Comparison of ENCODE assay signal across 8 cellular contexts in the genomic region with DNA sequence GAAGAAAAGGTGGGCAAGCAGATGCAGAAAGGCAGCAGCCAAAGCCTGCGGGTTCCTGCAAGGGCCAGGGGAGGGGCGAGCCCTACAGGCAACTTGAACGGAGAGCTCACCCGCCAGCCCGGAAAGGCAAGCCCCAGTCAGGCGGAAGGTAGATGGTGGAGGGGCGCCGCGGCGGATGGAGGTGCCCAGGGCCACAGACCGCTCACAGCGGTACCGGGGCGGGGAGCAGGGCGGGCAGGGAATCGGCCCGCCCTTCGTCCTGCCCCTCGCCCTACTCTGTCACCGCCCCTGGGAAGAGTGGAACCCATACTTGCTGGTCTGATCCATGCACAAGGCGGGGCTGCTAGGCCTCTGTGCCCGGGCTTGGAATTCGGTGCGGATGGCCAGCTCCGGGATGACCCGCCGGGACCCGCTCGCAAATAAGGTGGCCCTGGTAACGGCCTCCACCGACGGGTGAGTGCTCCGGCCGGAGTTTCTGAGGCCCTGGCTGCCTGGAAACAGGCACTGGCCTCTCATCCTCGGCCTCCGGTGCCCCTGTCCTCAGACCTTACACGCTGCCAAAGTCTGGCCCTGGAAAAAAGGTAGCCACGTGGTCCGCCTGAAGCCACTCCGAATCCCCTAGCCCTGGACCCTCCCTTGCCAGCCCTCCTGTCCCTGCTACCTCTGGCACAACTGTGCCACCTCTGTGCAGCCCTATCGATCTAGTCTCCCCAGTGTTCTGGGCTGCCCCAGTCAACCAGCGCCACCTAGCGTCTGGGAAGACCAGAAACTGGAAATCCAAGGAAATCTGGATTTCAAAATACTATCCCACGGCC. TPM values are rescaled to one million over a fixed set of nuclear protein-coding genes. Genes with fewer than 3 reads are reported as not detected.
DNase-seq lines count a peak whose midpoint lies in the region; ATAC-seq and TF ChIP-seq lines count a peak whose summit lies in the region.

DHRS4 (plus strand) TSS at position 307 of the 815 bp plus-strand sequence; CDS start at position 326, 19 bp downstream.

- CTCF ChIA-PET in CD4-positive, alpha-beta memory T cell (lab: Charles Lee; ENCODE audit: partially characterized antibody), result interaction anchor here (0.8 to 2.6 kb wide), 11 partner anchors 16 to 386 kb away, joined by 3 to 20 read pairs (median 4); no protein-coding TSS in a partner anchor
- CTCF ChIA-PET in activated CD4-positive, alpha-beta memory T cell treated with anti-CD3 and anti-CD28 coated beads, Interleukin-2, amount 10 ng/mL, durations not matched to agents 7 days and 5 days (lab: Charles Lee), result interaction anchor here (0.6 to 1.7 kb wide), 8 partner anchors 11 to 712 kb away, joined by 3 to 5 read pairs (median 4); partner anchors contain the start of genes CARMIL3 and DCAF11

- peaks cover 0 to 6% (median 2%) of the 10 kb centered on the region in 8 donors for H3K9me3 Mint-ChIP-seq in CD4-positive, alpha-beta memory T cell
- H3K9me3 Mint-ChIP-seq in activated CD4-positive, alpha-beta memory T cell treated with anti-CD3 and anti-CD28 coated beads, Interleukin-2, amount 10 ng/mL, durations not matched to agents 7 days and 5 days, result peaks cover 16% of the 10 kb centered on the region

- peak within 1 kb of the TSS; percentile 95 to 100 (median 98) for H3K4me3 Mint-ChIP-seq in CD4-positive, alpha-beta memory T cell
- H3K4me3 Mint-ChIP-seq in activated CD4-positive, alpha-beta memory T cell treated with anti-CD3 and anti-CD28 coated beads, Interleukin-2, amount 10 ng/mL, durations not matched to agents 7 days and 5 days, result peak within 1 kb of the TSS; percentile 89

- DNase-seq in CD4-positive, alpha-beta memory T cell, result peak; percentile 74 to 85 (median 83)
- peak; percentile 88 for DNase-seq in HK-2 (ENCODE audit: unreplicated experiment)
- peak; percentile 86 for DNase-seq in NCI-H82 (lab: John Stamatoyannopoulos, UW)
- DNase-seq in activated CD4-positive, alpha-beta memory T cell treated with anti-CD3 and anti-CD28 coated beads, Interleukin-2, amount 10 ng/mL, durations not matched to agents 7 days and 5 days, result peak; percentile 90
- DNase-seq in ecto neural progenitor cell (ENCODE audit: low spot score), result peak; percentile 83
- DNase-seq in lung (ENCODE audit: low spot score), result peak; percentile 85
- peak; percentile 60 to 70 (median 63) for DNase-seq in stimulated activated CD4-positive, alpha-beta T cell treated with anti-CD3 and anti-CD28 coated beads, TNF-alpha, amount 100 ng/mL, for 4 hours (ENCODE audit: low read depth in 3 of 3)

- TF ChIP-seq CTCF in lung (IDR thresholded peaks at IDR 0.05; ENCODE audit: control extremely low read depth, extremely low read depth), result peak; percentile 58

- H3K27ac ChIP-seq in CD4-positive, alpha-beta memory T cell (ENCODE audit: low read depth, low read length), result peak within 1 kb of the TSS; percentile 72
- H3K27ac ChIP-seq in lung (ENCODE audit: low read depth in 1 of 2, low read length in 1 of 2), result peak within 1 kb of the TSS; percentile 77 to 90

- peaks cover 25% of the 10 kb centered on the region for H3K4me1 ChIP-seq in CD4-positive, alpha-beta memory T cell (ENCODE audit: insufficient read depth, low read length)
- H3K4me1 ChIP-seq in lung (ENCODE audit: control insufficient read depth in 2 of 2, insufficient read depth in 2 of 2, low read length in 2 of 2), result peaks cover 0 to 4% of the 10 kb centered on the region in 2 donors

- intact Hi-C loops in CD4-positive, alpha-beta memory T cell (cut with micrococcal nuclease), result loop anchor here (1.0 to 10.0 kb wide), 3 partner anchors 24 to 364 kb away; no protein-coding TSS in a partner anchor

- H3K36me3 ChIP-seq in CD4-positive, alpha-beta memory T cell (ENCODE audit: insufficient read depth, low read length), result no peaks in the 10 kb centered on the region
- H3K36me3 ChIP-seq in lung (ENCODE audit: control insufficient read depth in 2 of 2, insufficient read depth in 2 of 2, low read length in 2 of 2), result peaks cover 0 to 1% of the 10 kb centered on the region in 2 donors

- POLR2A ChIA-PET in CD4-positive, alpha-beta memory T cell (lab: Charles Lee; ENCODE audit: partially characterized antibody), result interaction anchor here (0.7 to 1.8 kb wide), 4 partner anchors 23 to 365 kb away, joined by 3 to 6 read pairs (median 4); no protein-coding TSS in a partner anchor
- POLR2A ChIA-PET in activated CD4-positive, alpha-beta memory T cell treated with anti-CD3 and anti-CD28 coated beads, Interleukin-2, amount 10 ng/mL, durations not matched to agents 7 days and 5 days (lab: Charles Lee), result no interaction called here

- WGBS in lung, 2 donors, result 0 to 1% methylated on average over 42 to 44 of the region's 44 CpGs

- peaks cover 0 to 18% of the 10 kb centered on the region in 2 donors for H3K36me3 Mint-ChIP-seq in CD4-positive, alpha-beta memory T cell
- H3K36me3 Mint-ChIP-seq in activated CD4-positive, alpha-beta memory T cell treated with anti-CD3 and anti-CD28 coated beads, Interleukin-2, amount 10 ng/mL, durations not matched to agents 7 days and 5 days (ENCODE audit: low read depth), result peaks cover 19% of the 10 kb centered on the region

- peaks cover 13 to 36% (median 27%) of the 10 kb centered on the region in 4 donors for H3K4me1 Mint-ChIP-seq in CD4-positive, alpha-beta memory T cell
- H3K4me1 Mint-ChIP-seq in activated CD4-positive, alpha-beta memory T cell treated with anti-CD3 and anti-CD28 coated beads, Interleukin-2, amount 10 ng/mL, durations not matched to agents 7 days and 5 days, result peaks cover 29% of the 10 kb centered on the region

- ATAC-seq in GM19438 (IDR thresholded peaks at IDR 0.05; ENCODE audit: low read depth, unreplicated experiment) (peak; percentile 95), lung (ENCODE audit: insufficient read depth, low FRiP score) (peak; percentile 97)

- H3K27me3 ChIP-seq in CD4-positive, alpha-beta memory T cell (ENCODE audit: insufficient read depth, low read length), result no peaks in the 10 kb centered on the region
- H3K27me3 ChIP-seq in lung (ENCODE audit: control insufficient read depth, insufficient read depth), result no peaks in the 10 kb centered on the region

- peak within 1 kb of the TSS; percentile 84 to 98 (median 96) for H3K27ac Mint-ChIP-seq in CD4-positive, alpha-beta memory T cell
- H3K27ac Mint-ChIP-seq in activated CD4-positive, alpha-beta memory T cell treated with anti-CD3 and anti-CD28 coated beads, Interleukin-2, amount 10 ng/mL, durations not matched to agents 7 days and 5 days, result peak within 1 kb of the TSS; percentile 77

- H3K27me3 Mint-ChIP-seq in CD4-positive, alpha-beta memory T cell, result no peaks in the 10 kb centered on the region
- H3K27me3 Mint-ChIP-seq in activated CD4-positive, alpha-beta memory T cell treated with anti-CD3 and anti-CD28 coated beads, Interleukin-2, amount 10 ng/mL, durations not matched to agents 7 days and 5 days, result no peaks in the 10 kb centered on the region

- H3K9me3 ChIP-seq in CD4-positive, alpha-beta memory T cell (ENCODE audit: control insufficient read depth in 1 of 2, low read length in 2 of 2), result no peaks in the 10 kb centered on the region
- no peaks in the 10 kb centered on the region for H3K9me3 ChIP-seq in lung (ENCODE audit: control insufficient read depth in 2 of 2, insufficient read depth in 1 of 2, low read length in 1 of 2)

- H3K4me3 ChIP-seq in CD4-positive, alpha-beta memory T cell (ENCODE audit: low read length in 2 of 2), result peak within 1 kb of the TSS; percentile 74 to 82
- peak within 1 kb of the TSS; percentile 92 for H3K4me3 ChIP-seq in lung

RNA-seq across cellular contexts. Expression of gene DHRS4, which starts in this region (rescaled TPM):
- 10 to 100 TPM; 14.7 to 15.5 TPM for total RNA-seq in CD4-positive, alpha-beta memory T cell
- 10 to 100 TPM; 32.5 to 36.2 TPM for polyA plus RNA-seq in CD4-positive, alpha-beta memory T cell
- 10 to 100 TPM; 17.6 to 19.0 TPM for total RNA-seq in activated CD4-positive, alpha-beta memory T cell treated with anti-CD3 and anti-CD28 coated beads, Interleukin-2, amount 10 ng/mL, durations not matched to agents 7 days and 5 days
- total RNA-seq in lung, result 10 to 100 TPM; 36.0 to 37.3 TPM
- 10 to 100 TPM; 45.0 to 45.9 TPM for polyA plus RNA-seq in lung

Comparison
In these comparisons a context has a peak if more than half of its experiments do, and no peak if none do; other contexts are left out.
1. Peak in every context shown above with its lines: DNase-seq, ATAC-seq, H3K4me3 ChIP-seq and H3K27ac ChIP-seq.